Comparison of ENCODE assay signal across 8 cellular contexts in genomic region chr1:244862699-244863490, GRCh38. TPM values are rescaled to one million over a fixed set of nuclear protein-coding genes. Genes with fewer than 3 reads are reported as not detected.
DNase-seq lines count a peak whose midpoint lies in the region; TF ChIP-seq lines count a peak whose summit lies in the region.

No MANE protein-coding gene starts in this region.

- TF ChIP-seq CTCF in GM06990 (IDR thresholded peaks at IDR 0.05; ENCODE audit: insufficient read depth, low read length, poor library complexity, severe bottlenecking) (no peak), HFFc6 (IDR thresholded peaks at IDR 0.05) (no peak), NB4 (IDR thresholded peaks at IDR 0.05; ENCODE audit: low read depth, low read length) (no peak), ovary (IDR thresholded peaks at IDR 0.05) (no peak)

- peak; percentile 96 for DNase-seq in GM06990 (ENCODE audit: extremely low read depth, insufficient read length)
- DNase-seq in HFFc6, result peak; percentile 89
- peak; percentile 96 for DNase-seq in NB4 (ENCODE audit: low read depth)
- peak; percentile 89 for DNase-seq in SKM-1 (lab: John Stamatoyannopoulos, UW; ENCODE audit: unreplicated experiment)
- DNase-seq in activated naive CD8-positive, alpha-beta T cell treated with anti-CD3 and anti-CD28 coated beads for 36 hours, result peak; percentile 93
- DNase-seq in head of caudate nucleus, result peak; percentile 93 to 99 (median 96)
- DNase-seq in ovary, result peak; percentile 98

- H3K9me3 ChIP-seq in ovary (no peaks in the 10 kb centered on the region), thymus (ENCODE audit: control insufficient read depth) (no peaks in the 10 kb centered on the region)

- H3K4me1 ChIP-seq in ovary (ENCODE audit: insufficient read depth) (peaks cover 10% of the 10 kb centered on the region), thymus (ENCODE audit: control insufficient read depth, insufficient read depth, low read length) (peaks cover 12% of the 10 kb centered on the region)

- H3K27me3 Mint-ChIP-seq in HFFc6 (ENCODE audit: insufficient read depth), result peaks cover 8% of the 10 kb centered on the region
- H3K27me3 Mint-ChIP-seq in activated naive CD8-positive, alpha-beta T cell treated with anti-CD3 and anti-CD28 coated beads for 36 hours, result no peaks in the 10 kb centered on the region

- no peaks in the 10 kb centered on the region for H3K9me3 Mint-ChIP-seq in HFFc6
- H3K9me3 Mint-ChIP-seq in activated naive CD8-positive, alpha-beta T cell treated with anti-CD3 and anti-CD28 coated beads for 36 hours, result no peaks in the 10 kb centered on the region

- H3K4me1 Mint-ChIP-seq in HFFc6 (ENCODE audit: low read depth), result peaks cover 44% of the 10 kb centered on the region
- peaks cover 49% of the 10 kb centered on the region for H3K4me1 Mint-ChIP-seq in activated naive CD8-positive, alpha-beta T cell treated with anti-CD3 and anti-CD28 coated beads for 36 hours

- H3K27me3 ChIP-seq in GM06990 (replicated peaks; ENCODE audit: control insufficient read depth, insufficient read depth, low read length), result no peaks in the 10 kb centered on the region
- H3K27me3 ChIP-seq in ovary, result no peaks in the 10 kb centered on the region
- no peaks in the 10 kb centered on the region for H3K27me3 ChIP-seq in thymus (ENCODE audit: control insufficient read depth, insufficient read depth)

- H3K27ac Mint-ChIP-seq in HFFc6, result peak overlapping the region; percentile 93
- peak overlapping the region; percentile 96 for H3K27ac Mint-ChIP-seq in activated naive CD8-positive, alpha-beta T cell treated with anti-CD3 and anti-CD28 coated beads for 36 hours

- peak overlapping the region; percentile 98 to 99 for H3K27ac ChIP-seq in ovary
- H3K27ac ChIP-seq in thymus (ENCODE audit: low read depth), result peak overlapping the region; percentile 98

- intact Hi-C loops in head of caudate nucleus (cut with DNase I), result loop anchor here (1.0 to 10.0 kb wide), 2 partner anchors 107 to 182 kb away; no protein-coding TSS in a partner anchor
- intact Hi-C loops in ovary (cut with DNase I), result loop anchor here in 2 of 4 donors (1.0 to 10.0 kb wide), 3 partner anchors 28 to 208 kb away; partner anchors contain the start of genes COX20 (in 1 of the 2) and DESI2 (in 1 of the 2)

- peaks cover 10% of the 10 kb centered on the region for H3K36me3 ChIP-seq in GM06990 (ENCODE audit: control insufficient read depth, insufficient read depth, low read length)
- H3K36me3 ChIP-seq in ovary, result no peaks in the 10 kb centered on the region
- peaks cover 17% of the 10 kb centered on the region for H3K36me3 ChIP-seq in thymus (ENCODE audit: control insufficient read depth, insufficient read depth)

- WGBS in ovary, 3 donors, result 1% methylated on average over 56 to 81 of the region's 87 CpGs
- under 1% methylated on average over 87 of the region's 87 CpGs for WGBS in thymus

- TF ChIP-seq EP300 in ovary (IDR thresholded peaks at IDR 0.05), result no peak

- H3K4me3 ChIP-seq in GM06990 (replicated peaks; ENCODE audit: low read depth, low read length) (peak overlapping the region; percentile 99), NB4 (ENCODE audit: low read depth, low read length) (peak overlapping the region; percentile 88), ovary (peak overlapping the region; percentile 76), thymus (ENCODE audit: low read length) (peak overlapping the region; percentile 96)

- TF ChIP-seq POLR2A in NB4 (IDR thresholded peaks at IDR 0.05; ENCODE audit: extremely low read depth, insufficient read length) (peak; percentile 31), ovary (IDR thresholded peaks at IDR 0.05) (peak; percentile 81)

- H3K4me3 Mint-ChIP-seq in HFFc6, result peak overlapping the region; percentile 98
- H3K4me3 Mint-ChIP-seq in activated naive CD8-positive, alpha-beta T cell treated with anti-CD3 and anti-CD28 coated beads for 36 hours, result peak overlapping the region; percentile 96

- peaks cover 42% of the 10 kb centered on the region for H3K36me3 Mint-ChIP-seq in HFFc6 (ENCODE audit: low read depth)
- peaks cover 53% of the 10 kb centered on the region for H3K36me3 Mint-ChIP-seq in activated naive CD8-positive, alpha-beta T cell treated with anti-CD3 and anti-CD28 coated beads for 36 hours

RNA-seq across cellular contexts. Expression of gene HNRNPU, which starts 1.4 kb away (rescaled TPM):
- total RNA-seq in HFFc6 (2021; fragmentation: NEBNext Ultra II Directional; extraction: Animal tissue kit (Norgen Biotek cat#: 25700)), result 100 to 1,000 TPM; 266 to 344 (median 322) TPM
- 100 to 1,000 TPM; 639 to 651 TPM for total RNA-seq in activated naive CD8-positive, alpha-beta T cell treated with anti-CD3 and anti-CD28 coated beads for 36 hours
- 100 to 1,000 TPM; 269 to 408 (median 314) TPM for total RNA-seq in ovary
- 100 to 1,000 TPM; 163 to 377 TPM for polyA plus RNA-seq in ovary
- polyA plus RNA-seq in thymus, result 259 TPM

RNA-seq across cellular contexts. Expression of gene COX20, which starts 27.4 kb away (rescaled TPM):
- total RNA-seq in HFFc6 (2021; fragmentation: NEBNext Ultra II Directional; extraction: Animal tissue kit (Norgen Biotek cat#: 25700)), result 10 to 100 TPM; 42.6 to 70.8 (median 58.9) TPM
- total RNA-seq in activated naive CD8-positive, alpha-beta T cell treated with anti-CD3 and anti-CD28 coated beads for 36 hours, result 10 to 100 TPM; 41.2 to 50.7 TPM
- total RNA-seq in ovary, result 10 to 100 TPM; 25.2 to 40.0 (median 35.8) TPM
- polyA plus RNA-seq in ovary (100 to 1,000 TPM in 1 of 2 donors, 10 to 100 TPM in 1; 37.7 to 107 TPM), thymus (60.8 TPM)

Comparison
In these comparisons a context has a peak if more than half of its experiments do, and no peak if none do; other contexts are left out.
1. Peak in every context shown above with its lines: DNase-seq, H3K4me3 ChIP-seq and H3K27ac ChIP-seq.